1 cellular context compared by ENCODE assay signal in genomic region chr17:17220529-17220928, GRCh38.
TF ChIP-seq lines count a peak whose summit lies in the region.

No MANE protein-coding gene starts in this region.

TF ChIP-seq in GM23338, 12 proteins besides CTCF, POLR2A, EP300 and RAD21 (continued from another document):
- TF ChIP-seq ZNF462 (CRISPR knock-in tag; IDR thresholded peaks at IDR 0.05) (no peak), ETS1 (IDR thresholded peaks at IDR 0.05) (no peak), STAT1 (IDR thresholded peaks at IDR 0.05; ENCODE audit: unreplicated experiment) (no peak), CREB1 (CRISPR knock-in tag; IDR thresholded peaks at IDR 0.05; ENCODE audit: low read depth) (no peak), NANOG (IDR thresholded peaks at IDR 0.05; ENCODE audit: borderline replicate concordance) (no peak), POLR2AphosphoS5 (IDR thresholded peaks at IDR 0.05; ENCODE audit: low read depth) (no peak), EZH2phosphoT487 (IDR thresholded peaks at IDR 0.05; ENCODE audit: unreplicated experiment) (no peak), JUNB (IDR thresholded peaks at IDR 0.05; ENCODE audit: unreplicated experiment) (no peak), ZNF114 (CRISPR knock-in tag; IDR thresholded peaks at IDR 0.05) (no peak), EZH2 (IDR thresholded peaks at IDR 0.05; ENCODE audit: low read depth, unreplicated experiment) (no peak), REST (IDR thresholded peaks at IDR 0.05; ENCODE audit: unreplicated experiment) (no peak)
